ENCODE assay signal across 8 cellular contexts in genomic region chr10:12214763-12215218, GRCh38. TPM values are rescaled to one million over a fixed set of nuclear protein-coding genes. Genes with fewer than 3 reads are reported as not detected.
DNase-seq lines count a peak whose midpoint lies in the region; ATAC-seq and TF ChIP-seq lines count a peak whose summit lies in the region.

No MANE protein-coding gene starts in this region.

- no CpG with 5 or more reads among the region's 6 CpGs for WGBS in trophoblast cell (ENCODE audit: extremely low coverage, insufficient coverage, insufficient read length)

- CTCF ChIA-PET in activated CD4-positive, alpha-beta memory T cell treated with anti-CD3 and anti-CD28 coated beads, Interleukin-2, amount 10 ng/mL, durations not matched to agents 7 days and 5 days (lab: Charles Lee): interaction anchor here (0.6 to 4.8 kb wide), 34 partner anchors 9 to 688 kb away, joined by 3 to 34 read pairs (median 5); partner anchors contain the start of genes CDC123 and NUDT5

- no peak overlapping the region for H3K27ac ChIP-seq in trophoblast cell (ENCODE audit: low read depth, low read length)

- H3K9me3 ChIP-seq in trophoblast cell (ENCODE audit: insufficient read depth, low read depth, low read length): no peaks in the 10 kb centered on the region

- H3K4me3 ChIP-seq in fibroblast of pulmonary artery (replicated peaks; ENCODE audit: low read depth, low read length) (no peak overlapping the region), trophoblast cell (ENCODE audit: low read depth, low read length) (no peak overlapping the region)

- ATAC-seq in HG03039 (IDR thresholded peaks at IDR 0.05; ENCODE audit: unreplicated experiment): no peak

- no peak overlapping the region for H4K91ac ChIP-seq in trophoblast cell (ENCODE audit: low read depth, low read length)

- no peak overlapping the region for H3K4ac ChIP-seq in trophoblast cell (ENCODE audit: low read depth, low read length)

- no peak overlapping the region for H3K14ac ChIP-seq in trophoblast cell (ENCODE audit: low read length)

- H4K12ac ChIP-seq in trophoblast cell (ENCODE audit: low read depth, low read length): no peak overlapping the region

- H2BK120ac ChIP-seq in trophoblast cell (ENCODE audit: insufficient read depth, low read length, poor library complexity): no peak overlapping the region

- H3K23ac ChIP-seq in trophoblast cell (ENCODE audit: low read length): no peak overlapping the region

- peak overlapping the region; percentile 29 for H3K4me3 Mint-ChIP-seq in activated CD4-positive, alpha-beta memory T cell treated with anti-CD3 and anti-CD28 coated beads, Interleukin-2, amount 10 ng/mL, durations not matched to agents 7 days and 5 days

- peaks cover 55% of the 10 kb centered on the region for H3K36me3 Mint-ChIP-seq in activated CD4-positive, alpha-beta memory T cell treated with anti-CD3 and anti-CD28 coated beads, Interleukin-2, amount 10 ng/mL, durations not matched to agents 7 days and 5 days (ENCODE audit: low read depth)

- no peaks in the 10 kb centered on the region for H3K9me3 Mint-ChIP-seq in activated CD4-positive, alpha-beta memory T cell treated with anti-CD3 and anti-CD28 coated beads, Interleukin-2, amount 10 ng/mL, durations not matched to agents 7 days and 5 days

- no peaks in the 10 kb centered on the region for H3K4me1 ChIP-seq in trophoblast cell (ENCODE audit: control insufficient read depth in 1 of 2, insufficient read depth in 2 of 2, low read length in 2 of 2)

- no peak overlapping the region for H2BK5ac ChIP-seq in trophoblast cell (ENCODE audit: low read depth, low read length, poor library complexity)

- peak; percentile 64 for TF ChIP-seq CTCF in fibroblast of pulmonary artery (IDR thresholded peaks at IDR 0.05; ENCODE audit: low read length, missing control alignments)

- DNase-seq in stimulated activated CD4-positive, alpha-beta T cell treated with anti-CD3 and anti-CD28 coated beads, Interleukin-15, amount 100 ng/mL, for 24 hours: peak; percentile 55
- no peak for DNase-seq in stimulated activated CD4-positive, alpha-beta T cell treated with anti-CD3 and anti-CD28 coated beads, Interleukin-1b, Interleukin-23, amount 100 ng/mL, for 48 hours
- DNase-seq in NCI-H146 (lab: John Stamatoyannopoulos, UW) (peak; percentile 74), fibroblast of pulmonary artery (ENCODE audit: low read depth) (peak; percentile 72), trophoblast cell (peak; percentile 13 to 71), ureter (ENCODE audit: low spot score) (no peak)
- DNase-seq in activated CD4-positive, alpha-beta memory T cell treated with anti-CD3 and anti-CD28 coated beads, Interleukin-2, amount 10 ng/mL, durations not matched to agents 7 days and 5 days: peak; percentile 33

- no peaks in the 10 kb centered on the region for H3K79me1 ChIP-seq in trophoblast cell (ENCODE audit: low read length)

- H4K8ac ChIP-seq in trophoblast cell (ENCODE audit: low read depth, low read length): no peak overlapping the region

- no peaks in the 10 kb centered on the region for H3K27me3 Mint-ChIP-seq in activated CD4-positive, alpha-beta memory T cell treated with anti-CD3 and anti-CD28 coated beads, Interleukin-2, amount 10 ng/mL, durations not matched to agents 7 days and 5 days

- H3K4me2 ChIP-seq in trophoblast cell (ENCODE audit: low read length): no peak overlapping the region

- H3K4me1 Mint-ChIP-seq in activated CD4-positive, alpha-beta memory T cell treated with anti-CD3 and anti-CD28 coated beads, Interleukin-2, amount 10 ng/mL, durations not matched to agents 7 days and 5 days: peaks cover 19% of the 10 kb centered on the region

- no peaks in the 10 kb centered on the region for H3K27me3 ChIP-seq in trophoblast cell (ENCODE audit: insufficient read depth, low read length)

- H3K36me3 ChIP-seq in trophoblast cell (ENCODE audit: control insufficient read depth in 1 of 2, insufficient read depth in 2 of 2, low read length in 2 of 2): peaks cover 27 to 32% of the 10 kb centered on the region in 2 experiments

- H2AFZ ChIP-seq in trophoblast cell (ENCODE audit: insufficient read depth, low read length, poor library complexity): no peak overlapping the region

- H2BK12ac ChIP-seq in trophoblast cell (ENCODE audit: low read length): no peak overlapping the region

- POLR2A ChIA-PET in activated CD4-positive, alpha-beta memory T cell treated with anti-CD3 and anti-CD28 coated beads, Interleukin-2, amount 10 ng/mL, durations not matched to agents 7 days and 5 days (lab: Charles Lee): interaction anchor here (0.6 to 2.1 kb wide), 4 partner anchors 19 to 503 kb away, joined by 3 to 6 read pairs (median 4); partner anchors contain the start of genes CDC123 and NUDT5

- H2AK5ac ChIP-seq in trophoblast cell (ENCODE audit: low read length): no peak overlapping the region

- H3K79me2 ChIP-seq in trophoblast cell (ENCODE audit: control insufficient read depth, insufficient read depth, low read length, poor library complexity): no peaks in the 10 kb centered on the region

- H3K27ac Mint-ChIP-seq in activated CD4-positive, alpha-beta memory T cell treated with anti-CD3 and anti-CD28 coated beads, Interleukin-2, amount 10 ng/mL, durations not matched to agents 7 days and 5 days: peak overlapping the region; percentile 69

- H3K9ac ChIP-seq in trophoblast cell (ENCODE audit: low read length): no peak overlapping the region

- no peak overlapping the region for H3K18ac ChIP-seq in trophoblast cell (ENCODE audit: low read length)

RNA-seq across cellular contexts. Expression of gene CDC123, which starts 18.8 kb away (rescaled TPM):
- total RNA-seq in activated CD4-positive, alpha-beta memory T cell treated with anti-CD3 and anti-CD28 coated beads, Interleukin-2, amount 10 ng/mL, durations not matched to agents 7 days and 5 days: 10 to 100 TPM; 89.5 to 95.1 TPM
- polyA plus RNA-seq in trophoblast cell (2013): 95.4 and 98.0 TPM in 2 replicates
- 60.7 TPM for total RNA-seq in ureter

RNA-seq across cellular contexts. Expression of gene NUDT5, which starts 19.1 kb away (rescaled TPM):
- 10 to 100 TPM; 91.6 to 91.7 TPM for total RNA-seq in activated CD4-positive, alpha-beta memory T cell treated with anti-CD3 and anti-CD28 coated beads, Interleukin-2, amount 10 ng/mL, durations not matched to agents 7 days and 5 days
- polyA plus RNA-seq in trophoblast cell (2013): 69.0 and 70.2 TPM in 2 replicates
- 44.9 TPM for total RNA-seq in ureter

Comparison
In these comparisons a context has a peak if more than half of its experiments do, and no peak if none do; other contexts are left out.
1. DNase-seq: peak in stimulated activated CD4-positive, alpha-beta T cell treated with anti-CD3 and anti-CD28 coated beads, Interleukin-15, amount 100 ng/mL, for 24 hours (single experiment), NCI-H146 (single experiment), activated CD4-positive, alpha-beta memory T cell treated with anti-CD3 and anti-CD28 coated beads, Interleukin-2, amount 10 ng/mL, durations not matched to agents 7 days and 5 days (single experiment), fibroblast of pulmonary artery (single experiment) and trophoblast cell (2 of 2); none in stimulated activated CD4-positive, alpha-beta T cell treated with anti-CD3 and anti-CD28 coated beads, Interleukin-1b, Interleukin-23, amount 100 ng/mL, for 48 hours (single experiment) and ureter (single experiment).